12 cellular contexts compared by ENCODE assay signal in the genomic region with DNA sequence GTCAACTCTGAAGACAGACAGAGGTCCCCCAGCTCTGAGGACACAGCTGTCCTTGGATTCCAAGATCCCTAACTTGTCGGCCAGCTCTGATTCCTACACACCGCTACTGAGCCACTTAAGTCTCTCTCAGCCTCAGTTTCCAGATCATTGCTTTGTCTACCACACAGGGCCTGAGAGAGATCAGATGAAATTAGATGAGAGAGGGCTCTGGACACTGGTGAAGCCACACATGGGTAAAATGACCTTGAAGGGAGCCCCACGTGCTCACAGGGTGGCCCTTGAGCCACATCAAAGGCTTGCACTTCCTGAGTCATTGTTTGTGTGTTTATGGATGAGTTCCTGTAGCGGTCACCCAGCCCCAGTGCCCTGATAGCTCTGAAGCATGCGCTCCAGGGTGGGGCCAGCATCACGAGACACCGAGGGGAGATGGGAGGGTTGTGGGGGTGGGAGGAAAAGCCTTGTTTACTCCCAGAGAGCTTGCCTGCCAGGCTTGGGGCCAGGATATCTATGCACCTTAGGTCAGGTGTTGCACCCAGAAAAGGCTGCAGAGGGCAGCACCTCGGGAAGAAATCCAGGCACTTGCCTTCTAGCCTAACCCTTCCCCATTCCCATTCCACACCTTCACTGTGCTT. TPM values are rescaled to one million over a fixed set of nuclear protein-coding genes. Genes with fewer than 3 reads are reported as not detected.
DNase-seq lines count a peak whose midpoint lies in the region; ATAC-seq and TF ChIP-seq lines count a peak whose summit lies in the region.
"Had no signal": no experiment of that assay in that cellular context is flagged by ENCODE, and none has a peak within 500 bp of the region (broad histone marks: within the 10 kb centered on the region; RNA-seq: fewer than 3 reads in every experiment).

No MANE protein-coding gene starts in this region.

- CTCF ChIA-PET in mammary epithelial cell (lab: Charles Lee; ENCODE audit: low non-redundant PET), result no interaction called here

- TF ChIP-seq CTCF in DOHH2 (IDR thresholded peaks at IDR 0.05; ENCODE audit: low read depth, low read length, poor library complexity, severe bottlenecking) (peak; percentile 21), Loucy (conservative IDR thresholded peaks at IDR 0.05; ENCODE audit: low read length) (peak; percentile 52), mammary epithelial cell (conservative IDR thresholded peaks at IDR 0.05 in 1 of 2, IDR thresholded peaks at IDR 0.05 in 1 of 2; ENCODE audit: extremely low read depth in 1 of 2, insufficient read depth in 1 of 2, low read depth in 1 of 2, low read length in 2 of 2) (peak; percentile 52 to 63)

- H3K79me2 ChIP-seq in DOHH2 (ENCODE audit: control insufficient read depth, low read length) (no peaks in the 10 kb centered on the region), Loucy (ENCODE audit: insufficient read depth, low read length) (no peaks in the 10 kb centered on the region), mammary epithelial cell (ENCODE audit: insufficient read depth, low read length) (no peaks in the 10 kb centered on the region)

- H3K4ac ChIP-seq in mesenchymal stem cell (ENCODE audit: low read depth in 1 of 2, low read length in 2 of 2), result no peak overlapping the region

- H2BK5ac ChIP-seq in mesenchymal stem cell (ENCODE audit: low read depth, low read length, poor library complexity, severe bottlenecking), result no peak overlapping the region

- 95% methylated on average over 3 of the region's 8 CpGs for WGBS in mammary epithelial cell (ENCODE audit: low coverage, missing lambda C conversion rate)
- under 1% methylated on average over 6 of the region's 8 CpGs for WGBS in mesenchymal stem cell

- no peak overlapping the region for H3K27ac ChIP-seq in DOHH2 (ENCODE audit: low read depth, low read length)
- H3K27ac ChIP-seq in mammary epithelial cell (ENCODE audit: insufficient read depth, low read depth, low read length), result no peak overlapping the region
- no peak overlapping the region for H3K27ac ChIP-seq in mesenchymal stem cell (ENCODE audit: low read length, poor library complexity, severe bottlenecking)

- no peak overlapping the region for H4K91ac ChIP-seq in mesenchymal stem cell (ENCODE audit: low read length)

- H2BK120ac ChIP-seq in mesenchymal stem cell (ENCODE audit: low read depth, low read length), result no peak overlapping the region

- H3K79me1 ChIP-seq in mesenchymal stem cell (replicated peaks; ENCODE audit: low read length, poor library complexity, severe bottlenecking), result no peaks in the 10 kb centered on the region

- H3K4me1 ChIP-seq in DOHH2 (ENCODE audit: control insufficient read depth, low read length) (no peaks in the 10 kb centered on the region), Loucy (ENCODE audit: insufficient read depth, low read length, poor library complexity, severe bottlenecking) (peaks cover 7% of the 10 kb centered on the region), mammary epithelial cell (ENCODE audit: insufficient read depth, low read length) (no peaks in the 10 kb centered on the region), mesenchymal stem cell (ENCODE audit: control insufficient read depth, insufficient read depth, low read depth, low read length) (no peaks in the 10 kb centered on the region)

- DNase-seq in mammary epithelial cell (peak; percentile 20), mesenchymal stem cell (peak; percentile 14), COLO829 (ENCODE audit: low spot score) (no peak), cardiac septum (ENCODE audit: low spot score) (no peak)
- DNase-seq: activated CD4-positive, alpha-beta T cell treated with anti-CD3 and anti-CD28 coated beads, Interleukin-2, amount 50 U/mL, for 1 hour; NCI-H446 had no signal

- H3K23ac ChIP-seq in mesenchymal stem cell (ENCODE audit: low read length in 2 of 2), result no peak overlapping the region

- no peaks in the 10 kb centered on the region for H3F3A ChIP-seq in DOHH2 (ENCODE audit: control insufficient read depth, insufficient read depth)
- H3F3A ChIP-seq in Loucy (ENCODE audit: low read depth), result no peaks in the 10 kb centered on the region

- no peak overlapping the region for H3K9ac ChIP-seq in Loucy (ENCODE audit: low read depth, low read length, poor library complexity, severe bottlenecking)
- no peak overlapping the region for H3K9ac ChIP-seq in mammary epithelial cell (ENCODE audit: insufficient read depth, low read length)
- H3K9ac ChIP-seq in mesenchymal stem cell (ENCODE audit: low read length), result no peak overlapping the region

- H2AFZ ChIP-seq in Loucy (ENCODE audit: low read length) (no peak overlapping the region), mammary epithelial cell (ENCODE audit: low read depth, low read length) (no peak overlapping the region), mesenchymal stem cell (ENCODE audit: low read depth, low read length) (no peak overlapping the region)

- no TSS peak for BruUV-seq in mammary epithelial cell (replicated peaks; lab: Mats Ljungman, UMichigan)

- H3K4me2 ChIP-seq in DOHH2 (ENCODE audit: low read length) (no peak overlapping the region), Loucy (ENCODE audit: low read depth, low read length, poor library complexity, severe bottlenecking) (no peak overlapping the region), mammary epithelial cell (ENCODE audit: insufficient read depth, low read depth, low read length) (no peak overlapping the region), mesenchymal stem cell (ENCODE audit: low read length, poor library complexity, severe bottlenecking) (no peak overlapping the region)

- dilution Hi-C loops in mammary epithelial cell (cut with HindIII; ENCODE audit: low sequenced_read_pairs), result no loop called here

- no peaks in the 10 kb centered on the region for H3K9me2 ChIP-seq in DOHH2 (replicated peaks; ENCODE audit: control insufficient read depth, low read length)
- no peaks in the 10 kb centered on the region for H3K9me2 ChIP-seq in Loucy (replicated peaks; ENCODE audit: low read depth, low read length)

- in situ Hi-C loops in mammary epithelial cell (cut with MboI; ENCODE audit: low sequenced_read_pairs in 2 of 2), result no loop called here

- H2BK12ac ChIP-seq in mesenchymal stem cell (ENCODE audit: low read length in 2 of 2), result no peak overlapping the region

- H4K20me1 ChIP-seq in DOHH2 (ENCODE audit: control insufficient read depth, insufficient read depth, low read depth, low read length), result no peaks in the 10 kb centered on the region
- no peaks in the 10 kb centered on the region for H4K20me1 ChIP-seq in Loucy (ENCODE audit: insufficient read depth, low read length, poor library complexity, severe bottlenecking)
- no peaks in the 10 kb centered on the region for H4K20me1 ChIP-seq in mammary epithelial cell (ENCODE audit: insufficient read depth, low read length)

- H3K36me3 ChIP-seq in DOHH2 (ENCODE audit: control insufficient read depth, low read length) (no peaks in the 10 kb centered on the region), Loucy (ENCODE audit: insufficient read depth, low read length) (no peaks in the 10 kb centered on the region), mammary epithelial cell (ENCODE audit: insufficient read depth, low read length) (no peaks in the 10 kb centered on the region), mesenchymal stem cell (ENCODE audit: control insufficient read depth in 1 of 2, insufficient read depth in 2 of 2, low read depth in 1 of 2, low read length in 2 of 2) (no peaks in the 10 kb centered on the region)

- H2BK15ac ChIP-seq in mesenchymal stem cell (ENCODE audit: low read depth, poor library complexity, severe bottlenecking), result no peak overlapping the region

- H3K9me3 ChIP-seq in DOHH2 (ENCODE audit: control insufficient read depth, insufficient read depth, low read length), result no peaks in the 10 kb centered on the region
- no peaks in the 10 kb centered on the region for H3K9me3 ChIP-seq in Loucy (ENCODE audit: insufficient read depth, low read depth, low read length)
- no peaks in the 10 kb centered on the region for H3K9me3 ChIP-seq in mammary epithelial cell (replicated peaks; ENCODE audit: insufficient read depth, low read length)
- no peaks in the 10 kb centered on the region for H3K9me3 ChIP-seq in mesenchymal stem cell (ENCODE audit: control insufficient read depth, low read length)

- H2AK5ac ChIP-seq in mesenchymal stem cell (ENCODE audit: low read length, severe bottlenecking), result no peak overlapping the region

- H3K18ac ChIP-seq in mesenchymal stem cell (ENCODE audit: low read depth in 1 of 2, low read length in 2 of 2), result no peak overlapping the region

- no peak overlapping the region for H3K4me3 ChIP-seq in DOHH2 (ENCODE audit: low read length)
- H3K4me3 ChIP-seq in Loucy (ENCODE audit: low read length, poor library complexity, severe bottlenecking), result no peak overlapping the region
- H3K4me3 ChIP-seq in mammary epithelial cell (replicated peaks in 1 of 3; ENCODE audit: insufficient read depth in 1 of 3, low read depth in 2 of 3, low read length in 3 of 3), result no peak overlapping the region
- H3K4me3 ChIP-seq in mesenchymal stem cell (ENCODE audit: insufficient read depth in 1 of 2, low read depth in 1 of 2, low read length in 2 of 2), result no peak overlapping the region

- H3K27me3 ChIP-seq in DOHH2 (ENCODE audit: control insufficient read depth, low read length), result no peaks in the 10 kb centered on the region
- no peaks in the 10 kb centered on the region for H3K27me3 ChIP-seq in Loucy (ENCODE audit: insufficient read depth, low read length, poor library complexity, severe bottlenecking)
- no peaks in the 10 kb centered on the region for H3K27me3 ChIP-seq in mammary epithelial cell (ENCODE audit: insufficient read depth, low read length)
- peaks cover 4 to 10% of the 10 kb centered on the region in 2 experiments for H3K27me3 ChIP-seq in mesenchymal stem cell (ENCODE audit: control insufficient read depth in 1 of 2, insufficient read depth in 1 of 2, low read length in 2 of 2)

- ATAC-seq in HG03159 (IDR thresholded peaks at IDR 0.05; ENCODE audit: unreplicated experiment), result no peak
- ATAC-seq in HG02970 (IDR thresholded peaks at IDR 0.05; ENCODE audit: low FRiP score, unreplicated experiment), result no peak
- ATAC-seq: natural killer cell treated with Interleukin-12 subunit alpha and Interleukin-12 subunit beta and Interleukin-15 and Interleukin-18, amount 100 ng/mL, for 72 hours had no signal

- intact Hi-C loops in mammary epithelial cell (cut with micrococcal nuclease) (loop anchor here (1.0 to 10.0 kb wide), 3 partner anchors 78 to 222 kb away; no protein-coding TSS in a partner anchor), cardiac septum (cut with DNase I) (no loop called here)

- no peak overlapping the region for H3K14ac ChIP-seq in mesenchymal stem cell (ENCODE audit: low read length in 2 of 2)

- H4K8ac ChIP-seq in mesenchymal stem cell (ENCODE audit: low read length), result no peak overlapping the region

RNA-seq across cellular contexts. Expression of gene SLC6A2, which starts 32.7 kb away (rescaled TPM):
- under 1 TPM; 0.16 to 0.33 TPM for total RNA-seq in mammary epithelial cell
- 0.05 TPM for polyA plus RNA-seq in mammary epithelial cell
- polyA minus RNA-seq in mammary epithelial cell, result not detected
- polyA plus RNA-seq in mesenchymal stem cell (2013, experiment 1 of 2), result not detected
- polyA plus RNA-seq in mesenchymal stem cell (2013, experiment 2 of 2), result not detected
- total RNA-seq in cardiac septum, result not detected
- total RNA-seq: natural killer cell treated with Interleukin-12 subunit alpha and Interleukin-12 subunit beta and Interleukin-15 and Interleukin-18, amount 100 ng/mL, for 72 hours had no signal

RNA-seq across cellular contexts. Expression of gene CAPNS2, which starts 56.6 kb away (rescaled TPM):
- 1 to 10 TPM; 1.8 to 3.2 TPM for total RNA-seq in mammary epithelial cell
- 0.82 TPM for polyA plus RNA-seq in mammary epithelial cell
- polyA minus RNA-seq in mammary epithelial cell, result not detected
- polyA plus RNA-seq in mesenchymal stem cell (2013, experiment 1 of 2), result 0.06 TPM
- 0.05 TPM for polyA plus RNA-seq in mesenchymal stem cell (2013, experiment 2 of 2)
- 0.57 TPM for total RNA-seq in cardiac septum
- total RNA-seq: frontal cortex; natural killer cell treated with Interleukin-12 subunit alpha and Interleukin-12 subunit beta and Interleukin-15 and Interleukin-18, amount 100 ng/mL, for 72 hours had no signal

Comparison
In these comparisons a context has a peak if more than half of its experiments do, and no peak if none do; other contexts are left out.
1. DNase-seq: peak in mammary epithelial cell (single experiment) and mesenchymal stem cell (single experiment); none in COLO829 (single experiment) and cardiac septum (single experiment).
2. Peak in every context shown above with its lines, with median percentiles within 50 percentile points of each other: CTCF ChIP-seq.